In genomic region chr7:42445691-42446090, GRCh38 we compare ENCODE assay signal across 18 cellular contexts.
DNase-seq lines count a peak whose midpoint lies in the region; ATAC-seq, FAIRE-seq and TF ChIP-seq lines count a peak whose summit lies in the region.
"Had no signal": no experiment of that assay in that cellular context is flagged by ENCODE, and none has a peak within 500 bp of the region (broad histone marks: within the 10 kb centered on the region; RNA-seq: fewer than 3 reads in every experiment).

No MANE protein-coding gene starts in this region.

- DNase-seq in HCEC 1CT (peak; percentile 26), bronchial epithelial cell (ENCODE audit: low read depth) (peak; percentile 64), fibroblast of pulmonary artery (ENCODE audit: low read depth) (peak; percentile 35), smooth muscle cell (lab: John Stamatoyannopoulos, UW; ENCODE audit: unreplicated experiment) (no peak), AG08396 (ENCODE audit: low spot score) (no peak), GM19238 (ENCODE audit: insufficient read length, low spot score) (no peak)
- DNase-seq: AML-193; COR-L47; GF-D8; GOT3; Kasumi-1; NCI-H1105; NCI-H2081; NK-92 treated with Interleukin-12 subunit alpha and Interleukin-12 subunit beta, amount 100 ng/mL, for 24 hours; RPMI8226; SHP77 treated with DMSO at 0.1 percent for 48 hours; SK-N-SH had no signal

- H3K36me3 ChIP-seq in bronchial epithelial cell (ENCODE audit: control insufficient read depth, insufficient read depth, low read length): no peaks in the 10 kb centered on the region
- H3K36me3 ChIP-seq in smooth muscle cell (ENCODE audit: low read depth): no peaks in the 10 kb centered on the region

- H3K27me3 ChIP-seq in bronchial epithelial cell (ENCODE audit: control insufficient read depth, insufficient read depth, low read length): no peaks in the 10 kb centered on the region
- H3K27me3 ChIP-seq in smooth muscle cell (ENCODE audit: low read depth): no peaks in the 10 kb centered on the region

- TF ChIP-seq CTCF in bronchial epithelial cell (IDR thresholded peaks at IDR 0.05; ENCODE audit: insufficient read depth, low read length, severe bottlenecking) (no peak), fibroblast of pulmonary artery (IDR thresholded peaks at IDR 0.05; ENCODE audit: low read length, missing control alignments) (no peak), smooth muscle cell (IDR thresholded peaks at IDR 0.05; ENCODE audit: borderline replicate concordance, insufficient read depth, poor library complexity, severe bottlenecking) (no peak)

- no peak for ATAC-seq in GM21529 (IDR thresholded peaks at IDR 0.05; ENCODE audit: unreplicated experiment)

- no peak for FAIRE-seq in bronchial epithelial cell (lab: Jason Lieb, UNC)

- no peak overlapping the region for H3K9ac ChIP-seq in smooth muscle cell (ENCODE audit: low read depth)
- H3K9ac ChIP-seq: SK-N-SH had no signal

- H2AFZ ChIP-seq in smooth muscle cell (ENCODE audit: low read depth): no peak overlapping the region

- peaks cover 5% of the 10 kb centered on the region for H3K9me3 ChIP-seq in smooth muscle cell (replicated peaks; ENCODE audit: low read depth)
- H3K9me3 ChIP-seq: SK-N-SH had no signal

- no peaks in the 10 kb centered on the region for H3K4me1 ChIP-seq in smooth muscle cell (ENCODE audit: low read depth)

- H3K27ac ChIP-seq in smooth muscle cell (ENCODE audit: low read depth): no peak overlapping the region

- no peaks in the 10 kb centered on the region for H3F3A ChIP-seq in smooth muscle cell (ENCODE audit: low read depth)

- H3K4me2 ChIP-seq in smooth muscle cell: peak overlapping the region; percentile 1
- H3K4me2 ChIP-seq: SK-N-SH had no signal

- H4K20me1 ChIP-seq in smooth muscle cell (ENCODE audit: low read depth): no peaks in the 10 kb centered on the region

- H3K4me3 ChIP-seq in bronchial epithelial cell (ENCODE audit: low read depth, low read length) (no peak overlapping the region), fibroblast of pulmonary artery (replicated peaks; ENCODE audit: low read depth, low read length) (no peak overlapping the region), smooth muscle cell (no peak overlapping the region)

- no peaks in the 10 kb centered on the region for H3K79me2 ChIP-seq in smooth muscle cell (ENCODE audit: low read depth)

Comparison
In these comparisons a context has a peak if more than half of its experiments do, and no peak if none do; other contexts are left out.
1. DNase-seq: peak in HCEC 1CT (single experiment), bronchial epithelial cell (single experiment) and fibroblast of pulmonary artery (single experiment); none in smooth muscle cell (single experiment), AG08396 (single experiment) and GM19238 (single experiment).